ENCODE assay signal across 29 cellular contexts in the genomic region with DNA sequence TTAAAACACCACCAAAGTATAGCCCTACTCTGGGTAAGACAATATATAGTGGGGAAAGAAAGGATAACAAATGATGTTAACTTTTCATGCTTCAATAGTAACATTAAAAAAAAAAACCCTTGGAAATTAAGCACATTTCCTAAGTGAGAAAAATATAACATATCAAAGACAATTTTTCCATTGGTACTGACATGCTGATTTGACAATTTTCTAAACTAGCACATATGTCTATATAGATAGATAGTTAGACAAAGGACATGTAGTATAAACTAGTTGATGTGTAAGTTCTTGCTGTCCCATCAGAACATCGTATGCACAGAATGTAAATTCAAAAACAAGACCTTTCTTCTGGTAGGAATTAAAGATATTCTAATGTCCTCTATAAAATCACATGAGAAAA. TPM values are rescaled to one million over a fixed set of nuclear protein-coding genes. Genes with fewer than 3 reads are reported as not detected.
"Had no signal": no experiment of that assay in that cellular context is flagged by ENCODE, and none has a peak within 500 bp of the region (broad histone marks: within the 10 kb centered on the region; RNA-seq: fewer than 3 reads in every experiment).

No MANE protein-coding gene starts in this region.

- FAIRE-seq: urothelium cell line had no signal

- ATAC-seq: stimulated activated effector memory CD8-positive, alpha-beta T cell treated with anti-CD3 and anti-CD28 coated beads, Interleukin-12 subunit alpha, Interleukin-12 subunit beta, amount 100 ng/mL, for 72 hours; stimulated activated memory B cell treated with anti-CD40 and anti-IgM and Interleukin-4, amounts not matched to agents 10 μg/mL and 1 μg/mL and 100 μg/mL, for 72 hours; stimulated activated naive B cell treated with anti-CD40 and anti-IgM and Interleukin-4, amounts not matched to agents 10 μg/mL and 1 μg/mL and 100 μg/mL, for 72 hours; stimulated activated naive CD8-positive, alpha-beta T cell treated with anti-CD3 and anti-CD28 coated beads, Interleukin-15, amount 100 ng/mL, for 72 hours; stimulated activated naive CD8-positive, alpha-beta T cell treated with anti-CD3 and anti-CD28 coated beads, Interleukin-15, Interleukin-2, amounts not matched to agents 100 U/mL and 50 U/mL, for 24 hours; upper lobe of right lung had no signal

- H3K27ac ChIP-seq: stomach, suprapubic skin, testis, thoracic aorta, thyroid gland, tibial artery, tibial nerve, transverse colon, upper lobe of left lung, upper lobe of right lung, uterus, vagina had no signal

- H3K4me1 ChIP-seq: stomach, suprapubic skin, testis, thyroid gland, tibial artery, tibial nerve, transverse colon, upper lobe of left lung, upper lobe of right lung, uterus, vagina had no signal

- H3K36me3 ChIP-seq: stomach, suprapubic skin, thoracic aorta, thyroid gland, tibial artery, tibial nerve, transverse colon, upper lobe of left lung, upper lobe of right lung, uterus, vagina had no signal

- H3K27me3 ChIP-seq: stomach, suprapubic skin, testis, thyroid gland, tibial artery, tibial nerve, upper lobe of left lung, uterus, vagina had no signal

- H3K9me3 ChIP-seq: stomach, suprapubic skin, testis, thoracic aorta, thyroid gland, tibial artery, tibial nerve, transverse colon, upper lobe of left lung, upper lobe of right lung, uterus, vagina had no signal

- H3K4me3 ChIP-seq: stomach, suprapubic skin, testis, thoracic aorta, thyroid gland, tibial artery, tibial nerve, transverse colon, upper lobe of left lung, upper lobe of right lung, uterus, vagina had no signal

- DNase-seq: stimulated activated CD4-positive, alpha-beta T cell treated with anti-CD3 and anti-CD28 coated beads, Interleukin-2, amount 100 ng/mL, for 48 hours; stimulated activated CD4-positive, alpha-beta T cell treated with anti-CD3 and anti-CD28 coated beads, Interleukin-4, amount 100 ng/mL, for 1 hour; stimulated activated CD4-positive, alpha-beta T cell treated with anti-CD3 and anti-CD28 coated beads, Interleukin-4, amount 100 ng/mL, for 24 hours; stimulated activated CD4-positive, alpha-beta T cell treated with anti-CD3 and anti-CD28 coated beads, Interleukin-4, amount 100 ng/mL, for 4 hours; stimulated activated CD8-positive, alpha-beta memory T cell treated with anti-CD3 and anti-CD28 coated beads, Interleukin-4, amount 100 ng/mL, for 48 hours; stimulated activated naive B cell treated with anti-CD40 and anti-IgM and Interleukin-4, amounts not matched to agents 10 μg/mL and 1 μg/mL and 100 μg/mL, for 72 hours; stimulated activated naive CD4-positive, alpha-beta T cell; stimulated activated naive CD4-positive, alpha-beta T cell treated with Interleukin-2 at 50 U/mL for 16 hours; stimulated activated naive CD8-positive, alpha-beta T cell treated with anti-CD3 and anti-CD28 coated beads, Interleukin-15, amount 100 ng/mL, for 72 hours; stimulated activated naive CD8-positive, alpha-beta T cell treated with anti-CD3 and anti-CD28 coated beads, Interleukin-15, Interleukin-2, amounts not matched to agents 100 U/mL and 50 U/mL, for 24 hours; stomach; substantia nigra; testis; thyroid gland; tibial artery; transverse colon; trophoblast cell; upper lobe of left lung; upper lobe of right lung; uterus had no signal

RNA-seq across cellular contexts. Expression of gene ETNPPL, which starts 47.2 kb away (rescaled TPM):
- total RNA-seq: subcutaneous adipose tissue, suprapubic skin, thoracic aorta, transverse colon, upper lobe of left lung, upper lobe of right lung, ureter, uterus, vagina had no signal
